ENCODE assay signal across 8 cellular contexts in the genomic region with DNA sequence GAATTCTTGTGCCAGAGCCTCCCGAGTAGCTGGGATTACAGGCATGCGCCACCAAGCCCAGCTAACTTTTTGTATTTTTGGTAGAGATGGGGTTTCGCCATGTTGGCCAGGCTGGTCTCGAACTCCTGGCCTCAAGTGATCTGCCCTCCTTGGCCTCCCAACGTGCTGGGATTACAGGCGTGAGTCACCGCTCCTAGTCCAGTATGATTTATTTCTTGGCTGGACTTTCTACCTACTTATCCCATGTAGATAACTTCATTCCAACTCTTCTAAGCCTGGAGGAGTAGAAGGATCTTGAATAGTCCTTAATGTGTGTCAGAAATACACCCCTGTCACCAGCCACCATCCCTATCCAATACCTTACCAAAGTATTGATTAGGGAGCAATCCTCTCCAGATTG. TPM values are rescaled to one million over a fixed set of nuclear protein-coding genes. Genes with fewer than 3 reads are reported as not detected.
DNase-seq lines count a peak whose midpoint lies in the region; ATAC-seq and TF ChIP-seq lines count a peak whose summit lies in the region.
"Not testable (repeated sequence)": the region's sequence is repeated elsewhere in the genome, so short reads cannot be mapped to it uniquely, and the experiment has no call there.

No MANE protein-coding gene starts in this region.

- peak overlapping the region; percentile 49 for H3K27ac ChIP-seq in CD4-positive, alpha-beta T cell (ENCODE audit: low read depth, low read length)

- not testable (repeated sequence) for H3K4me3 Mint-ChIP-seq in CD4-positive, alpha-beta T cell; IgD-negative memory B cell; activated CD4-positive, alpha-beta T cell treated with anti-CD3 and anti-CD28 coated beads for 36 hours; activated naive CD4-positive, alpha-beta T cell treated with anti-CD3 and anti-CD28 coated beads, Interleukin-2, amount 10 ng/mL, durations not matched to agents 7 days and 5 days; dendritic cell treated with granulocyte-macrophage colony-stimulating factor and Interleukin-4, amounts not matched to agents 40 ng/mL and 50 ng/mL, for 4 days; naive thymus-derived CD8-positive, alpha-beta T cell; stimulated activated naive CD8-positive, alpha-beta T cell treated with anti-CD3 and anti-CD28 coated beads, Interleukin-15, Interleukin-2, amounts not matched to agents 100 ng/mL and 50 ng/mL, for 24 hours

- not testable (repeated sequence) for H3K36me3 Mint-ChIP-seq in CD4-positive, alpha-beta T cell (ENCODE audit: low read depth); IgD-negative memory B cell; activated CD4-positive, alpha-beta T cell treated with anti-CD3 and anti-CD28 coated beads for 36 hours (ENCODE audit: low read depth)
- H3K36me3 Mint-ChIP-seq in activated naive CD4-positive, alpha-beta T cell treated with anti-CD3 and anti-CD28 coated beads, Interleukin-2, amount 10 ng/mL, durations not matched to agents 7 days and 5 days: peaks cover 24% of the 10 kb centered on the region
- peaks cover 21% of the 10 kb centered on the region for H3K36me3 Mint-ChIP-seq in dendritic cell treated with granulocyte-macrophage colony-stimulating factor and Interleukin-4, amounts not matched to agents 40 ng/mL and 50 ng/mL, for 4 days (ENCODE audit: low read depth)
- H3K36me3 Mint-ChIP-seq in naive thymus-derived CD8-positive, alpha-beta T cell: peaks cover 0 to 18% (median 0%) of the 10 kb centered on the region in 3 donors
- peaks cover 33% of the 10 kb centered on the region for H3K36me3 Mint-ChIP-seq in stimulated activated naive CD8-positive, alpha-beta T cell treated with anti-CD3 and anti-CD28 coated beads, Interleukin-15, Interleukin-2, amounts not matched to agents 100 ng/mL and 50 ng/mL, for 24 hours (ENCODE audit: low read depth)

- H3K27me3 ChIP-seq in CD4-positive, alpha-beta T cell (ENCODE audit: control insufficient read depth, insufficient read depth, low read length): not testable (repeated sequence)

- intact Hi-C loops in CD4-positive, alpha-beta T cell (cut with DNase I, micrococcal nuclease); dendritic cell treated with granulocyte-macrophage colony-stimulating factor and Interleukin-4, amounts not matched to agents 40 ng/mL and 50 ng/mL, for 4 days (cut with micrococcal nuclease); left colon (cut with DNase I, micrococcal nuclease): not testable (repeated sequence)
- intact Hi-C loops in activated CD4-positive, alpha-beta T cell treated with anti-CD3 and anti-CD28 coated beads for 36 hours (cut with DNase I, micrococcal nuclease): loop anchor here (2.0 to 5.0 kb wide), 3 partner anchors 59 to 144 kb away; a partner anchor contains a TSS

- not testable (repeated sequence) for H3K27me3 Mint-ChIP-seq in CD4-positive, alpha-beta T cell; IgD-negative memory B cell; activated CD4-positive, alpha-beta T cell treated with anti-CD3 and anti-CD28 coated beads for 36 hours; activated naive CD4-positive, alpha-beta T cell treated with anti-CD3 and anti-CD28 coated beads, Interleukin-2, amount 10 ng/mL, durations not matched to agents 7 days and 5 days; dendritic cell treated with granulocyte-macrophage colony-stimulating factor and Interleukin-4, amounts not matched to agents 40 ng/mL and 50 ng/mL, for 4 days; naive thymus-derived CD8-positive, alpha-beta T cell; stimulated activated naive CD8-positive, alpha-beta T cell treated with anti-CD3 and anti-CD28 coated beads, Interleukin-15, Interleukin-2, amounts not matched to agents 100 ng/mL and 50 ng/mL, for 24 hours

- H3K9me3 ChIP-seq in CD4-positive, alpha-beta T cell (ENCODE audit: control insufficient read depth, low read length): not testable (repeated sequence)

- peaks cover 53% of the 10 kb centered on the region for H3K4me1 Mint-ChIP-seq in CD4-positive, alpha-beta T cell (ENCODE audit: low read depth)
- H3K4me1 Mint-ChIP-seq in IgD-negative memory B cell: peaks cover 34 to 55% (median 43%) of the 10 kb centered on the region in 3 donors
- H3K4me1 Mint-ChIP-seq in activated CD4-positive, alpha-beta T cell treated with anti-CD3 and anti-CD28 coated beads for 36 hours: peaks cover 67% of the 10 kb centered on the region
- H3K4me1 Mint-ChIP-seq in activated naive CD4-positive, alpha-beta T cell treated with anti-CD3 and anti-CD28 coated beads, Interleukin-2, amount 10 ng/mL, durations not matched to agents 7 days and 5 days: peaks cover 27% of the 10 kb centered on the region
- peaks cover 44% of the 10 kb centered on the region for H3K4me1 Mint-ChIP-seq in dendritic cell treated with granulocyte-macrophage colony-stimulating factor and Interleukin-4, amounts not matched to agents 40 ng/mL and 50 ng/mL, for 4 days (ENCODE audit: low read depth)
- peaks cover 28 to 70% (median 68%) of the 10 kb centered on the region in 4 donors for H3K4me1 Mint-ChIP-seq in naive thymus-derived CD8-positive, alpha-beta T cell
- peaks cover 86% of the 10 kb centered on the region for H3K4me1 Mint-ChIP-seq in stimulated activated naive CD8-positive, alpha-beta T cell treated with anti-CD3 and anti-CD28 coated beads, Interleukin-15, Interleukin-2, amounts not matched to agents 100 ng/mL and 50 ng/mL, for 24 hours (ENCODE audit: low read depth)

- POLR2A ChIA-PET in CD4-positive, alpha-beta T cell (lab: Charles Lee): interaction anchor here (2.1 to 5.9 kb wide), 2 partner anchors 12 to 59 kb away, joined by 5 to 40 read pairs; a partner anchor contains a TSS
- POLR2A ChIA-PET in activated CD4-positive, alpha-beta T cell treated with anti-CD3 and anti-CD28 coated beads for 36 hours (lab: Charles Lee): interaction anchor here (0.6 to 2.1 kb wide), 2 partner anchors 12 to 20 kb away, joined by 4 to 14 read pairs; no protein-coding TSS in a partner anchor
- POLR2A ChIA-PET in naive thymus-derived CD8-positive, alpha-beta T cell (lab: Charles Lee): interaction anchor here (5.7 kb wide), 1 partner anchor 13 kb away, joined by 37 read pairs; a partner anchor contains a TSS

- ATAC-seq in CD4-positive, alpha-beta T cell (ENCODE audit: poor library complexity); activated CD4-positive, alpha-beta T cell treated with anti-CD3 and anti-CD28 coated beads for 36 hours; naive thymus-derived CD8-positive, alpha-beta T cell: not testable (repeated sequence)
- peak; percentile 13 for ATAC-seq in left colon

- not testable (repeated sequence) for H3K9me3 Mint-ChIP-seq in CD4-positive, alpha-beta T cell; IgD-negative memory B cell; activated CD4-positive, alpha-beta T cell treated with anti-CD3 and anti-CD28 coated beads for 36 hours (ENCODE audit: low read depth); activated naive CD4-positive, alpha-beta T cell treated with anti-CD3 and anti-CD28 coated beads, Interleukin-2, amount 10 ng/mL, durations not matched to agents 7 days and 5 days; dendritic cell treated with granulocyte-macrophage colony-stimulating factor and Interleukin-4, amounts not matched to agents 40 ng/mL and 50 ng/mL, for 4 days; naive thymus-derived CD8-positive, alpha-beta T cell; stimulated activated naive CD8-positive, alpha-beta T cell treated with anti-CD3 and anti-CD28 coated beads, Interleukin-15, Interleukin-2, amounts not matched to agents 100 ng/mL and 50 ng/mL, for 24 hours

- CTCF ChIA-PET in CD4-positive, alpha-beta T cell (lab: Charles Lee): interaction anchor here (0.7 to 1.3 kb wide), 3 partner anchors 13 to 47 kb away, joined by 3 to 4 read pairs (median 4); no protein-coding TSS in a partner anchor
- CTCF ChIA-PET in activated CD4-positive, alpha-beta T cell treated with anti-CD3 and anti-CD28 coated beads for 36 hours (lab: Charles Lee): interaction anchor here (0.6 to 3.7 kb wide), 2 partner anchors 10 to 12 kb away, joined by 3 to 18 read pairs; no protein-coding TSS in a partner anchor
- CTCF ChIA-PET in activated naive CD4-positive, alpha-beta T cell treated with anti-CD3 and anti-CD28 coated beads, Interleukin-2, amount 10 ng/mL, durations not matched to agents 7 days and 5 days (lab: Charles Lee): interaction anchor here (1.3 to 1.5 kb wide), 2 partner anchors 14 to 16 kb away, joined by 3 read pairs; a partner anchor contains a TSS

- DNase-seq in CD4-positive, alpha-beta T cell; activated CD4-positive, alpha-beta T cell treated with anti-CD3 and anti-CD28 coated beads for 36 hours; activated naive CD4-positive, alpha-beta T cell treated with anti-CD3 and anti-CD28 coated beads, Interleukin-2, amount 10 ng/mL, durations not matched to agents 7 days and 5 days; naive thymus-derived CD8-positive, alpha-beta T cell: not testable (repeated sequence)
- DNase-seq in left colon: peak in 1 of 2 donors; percentile 24

- H3K27ac Mint-ChIP-seq in CD4-positive, alpha-beta T cell: peak overlapping the region; percentile 72
- H3K27ac Mint-ChIP-seq in IgD-negative memory B cell: peak overlapping the region in 2 of 3 donors; percentile 39 to 54
- H3K27ac Mint-ChIP-seq in activated CD4-positive, alpha-beta T cell treated with anti-CD3 and anti-CD28 coated beads for 36 hours: peak overlapping the region; percentile 68
- peak overlapping the region; percentile 79 for H3K27ac Mint-ChIP-seq in activated naive CD4-positive, alpha-beta T cell treated with anti-CD3 and anti-CD28 coated beads, Interleukin-2, amount 10 ng/mL, durations not matched to agents 7 days and 5 days
- peak overlapping the region; percentile 52 for H3K27ac Mint-ChIP-seq in dendritic cell treated with granulocyte-macrophage colony-stimulating factor and Interleukin-4, amounts not matched to agents 40 ng/mL and 50 ng/mL, for 4 days
- H3K27ac Mint-ChIP-seq in naive thymus-derived CD8-positive, alpha-beta T cell: peak overlapping the region in 8 of 10 donors; percentile 59 to 87 (median 75)
- H3K27ac Mint-ChIP-seq in stimulated activated naive CD8-positive, alpha-beta T cell treated with anti-CD3 and anti-CD28 coated beads, Interleukin-15, Interleukin-2, amounts not matched to agents 100 ng/mL and 50 ng/mL, for 24 hours: peak overlapping the region; percentile 23

- TF ChIP-seq CTCF in CD4-positive, alpha-beta T cell (IDR thresholded peaks at IDR 0.05): not testable (repeated sequence)

RNA-seq across cellular contexts. Expression of a gene that starts 14.1 kb away (rescaled TPM):
- total RNA-seq in CD4-positive, alpha-beta T cell: 10 to 100 TPM; 11.4 to 14.1 TPM
- polyA plus RNA-seq in IgD-negative memory B cell: 52.3 TPM
- total RNA-seq in activated CD4-positive, alpha-beta T cell treated with anti-CD3 and anti-CD28 coated beads for 36 hours: 10 to 100 TPM; 32.0 to 32.1 TPM
- 100 to 1,000 TPM; 216 to 301 TPM for total RNA-seq in left colon
- total RNA-seq in naive thymus-derived CD8-positive, alpha-beta T cell: 10 to 100 TPM; 31.7 to 35.8 TPM
- polyA plus RNA-seq in naive thymus-derived CD8-positive, alpha-beta T cell: 10 to 100 TPM; 52.1 to 69.5 (median 54.3) TPM

RNA-seq across cellular contexts. Expression of a gene that starts 58.7 kb away (rescaled TPM):
- total RNA-seq in CD4-positive, alpha-beta T cell: 10 to 100 TPM; 34.3 to 39.9 TPM
- polyA plus RNA-seq in IgD-negative memory B cell: 37.0 TPM
- total RNA-seq in activated CD4-positive, alpha-beta T cell treated with anti-CD3 and anti-CD28 coated beads for 36 hours: 10 to 100 TPM; 42.1 to 61.3 TPM
- 10 to 100 TPM; 31.7 to 34.0 TPM for total RNA-seq in left colon
- 10 to 100 TPM; 54.8 to 62.0 TPM for total RNA-seq in naive thymus-derived CD8-positive, alpha-beta T cell
- 10 to 100 TPM; 27.5 to 34.8 (median 31.6) TPM for polyA plus RNA-seq in naive thymus-derived CD8-positive, alpha-beta T cell

RNA-seq across cellular contexts. Expression of a gene that starts 59.0 kb away (rescaled TPM):
- 10 to 100 TPM; 54.5 to 56.5 TPM for total RNA-seq in CD4-positive, alpha-beta T cell
- 32.0 TPM for polyA plus RNA-seq in IgD-negative memory B cell
- 10 to 100 TPM; 27.1 to 33.4 TPM for total RNA-seq in activated CD4-positive, alpha-beta T cell treated with anti-CD3 and anti-CD28 coated beads for 36 hours
- total RNA-seq in left colon: 10 to 100 TPM; 44.4 to 52.8 TPM
- total RNA-seq in naive thymus-derived CD8-positive, alpha-beta T cell: 10 to 100 TPM; 41.2 to 42.7 TPM
- 10 to 100 TPM; 24.4 to 30.2 (median 26.2) TPM for polyA plus RNA-seq in naive thymus-derived CD8-positive, alpha-beta T cell

Comparison
In these comparisons a context has a peak if more than half of its experiments do, and no peak if none do; other contexts are left out.
1. H3K27ac Mint-ChIP-seq: peak in every context shown above with its lines; median percentile 79 in activated naive CD4-positive, alpha-beta T cell treated with anti-CD3 and anti-CD28 coated beads, Interleukin-2, amount 10 ng/mL, durations not matched to agents 7 days and 5 days; 75 in naive thymus-derived CD8-positive, alpha-beta T cell; 72 in CD4-positive, alpha-beta T cell; 68 in activated CD4-positive, alpha-beta T cell treated with anti-CD3 and anti-CD28 coated beads for 36 hours; 52 in dendritic cell treated with granulocyte-macrophage colony-stimulating factor and Interleukin-4, amounts not matched to agents 40 ng/mL and 50 ng/mL, for 4 days; 46 in IgD-negative memory B cell; 23 in stimulated activated naive CD8-positive, alpha-beta T cell treated with anti-CD3 and anti-CD28 coated beads, Interleukin-15, Interleukin-2, amounts not matched to agents 100 ng/mL and 50 ng/mL, for 24 hours.
2. RNA of a gene that starts 14.1 kb away (total RNA-seq): 216 to 301 TPM in left colon; 31.7 to 35.8 TPM in naive thymus-derived CD8-positive, alpha-beta T cell, 32.0 to 32.1 TPM in activated CD4-positive, alpha-beta T cell treated with anti-CD3 and anti-CD28 coated beads for 36 hours and 11.4 to 14.1 TPM in CD4-positive, alpha-beta T cell; every median in the first group is over 4 times any median in the second.